ENCODE assay signal across 13 cellular contexts in the genomic region with DNA sequence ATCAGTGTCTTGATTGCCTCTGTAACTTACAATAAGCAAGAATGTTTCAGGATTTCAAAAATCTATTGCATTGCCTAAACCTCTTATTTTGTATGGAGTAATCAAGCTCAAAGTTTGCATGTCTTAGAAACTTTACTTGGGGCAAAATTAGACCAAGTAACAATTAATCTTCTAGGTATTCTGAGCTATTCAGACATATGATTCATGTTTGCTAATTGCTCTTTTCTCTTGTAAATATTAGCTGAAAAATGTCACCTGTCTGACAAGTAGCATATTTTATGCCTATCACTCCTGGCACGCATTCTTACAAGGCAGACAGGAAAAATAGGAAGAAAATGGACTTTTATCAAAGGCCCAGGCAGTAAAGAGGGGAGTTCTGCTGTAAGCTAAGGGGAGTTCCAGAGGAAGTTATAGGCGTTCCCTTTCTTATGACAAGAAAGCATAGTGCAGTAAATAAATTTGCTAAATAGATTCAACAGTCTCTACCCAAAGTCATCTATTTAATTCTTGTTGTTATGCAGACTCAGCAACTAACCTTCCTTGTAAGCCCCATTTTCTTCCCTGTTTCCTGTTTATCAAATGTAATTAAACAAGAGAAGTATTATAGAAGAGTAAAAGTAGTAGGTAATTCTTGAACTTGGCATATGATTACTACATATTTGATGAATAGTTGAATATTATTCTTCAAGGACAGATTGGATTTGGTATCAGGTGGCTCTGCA. TPM values are rescaled to one million over a fixed set of nuclear protein-coding genes. Genes with fewer than 3 reads are reported as not detected.
DNase-seq lines count a peak whose midpoint lies in the region; ATAC-seq, FAIRE-seq and TF ChIP-seq lines count a peak whose summit lies in the region.
"Had no signal": no experiment of that assay in that cellular context is flagged by ENCODE, and none has a peak within 500 bp of the region (broad histone marks: within the 10 kb centered on the region; RNA-seq: fewer than 3 reads in every experiment).

No MANE protein-coding gene starts in this region.

- DNase-seq in activated naive CD8-positive, alpha-beta T cell treated with anti-CD3 and anti-CD28 coated beads, Interleukin-2, amount 50 U/mL, for 24 hours = no peak
- DNase-seq in OCI-LY7 (ENCODE audit: low spot score) (peak; percentile 4), endothelial cell of umbilical vein (ENCODE audit: low read depth, low spot score) (peak; percentile 67), left colon (no peak), DMS53 treated with DMSO at 0.1 percent for 48 hours (lab: John Stamatoyannopoulos, UW; ENCODE audit: unreplicated experiment) (no peak), NOMO-1 treated with dmso at 0.1 percent for 144 hours (lab: John Stamatoyannopoulos, UW; ENCODE audit: unreplicated experiment) (no peak)
- DNase-seq: activated naive CD8-positive, alpha-beta T cell treated with anti-CD3 and anti-CD28 coated beads for 36 hours; NCI-H82; Right ventricle myocardium superior; stomach had no signal

- H4K20me1 ChIP-seq in OCI-LY7 (ENCODE audit: insufficient read depth, low read length) (no peaks in the 10 kb centered on the region), endothelial cell of umbilical vein (replicated peaks; ENCODE audit: control insufficient read depth, extremely low read depth, insufficient read depth, low read length) (no peaks in the 10 kb centered on the region)

- intact Hi-C loops in OCI-LY7 (cut with micrococcal nuclease; ENCODE audit: unreplicated experiment) (loop anchor here (2.0 to 5.0 kb wide), 3 partner anchors 59 to 94 kb away; partner anchors contain the start of genes CD274 and PLGRKT), endothelial cell of umbilical vein (cut with micrococcal nuclease) (no loop called here), left colon (cut with DNase I, micrococcal nuclease) (no loop called here)

- H3K9me3 Mint-ChIP-seq in activated naive CD8-positive, alpha-beta T cell (ENCODE audit: low read depth) = no peaks in the 10 kb centered on the region
- H3K9me3 Mint-ChIP-seq in activated naive CD8-positive, alpha-beta T cell treated with anti-CD3 and anti-CD28 coated beads, Interleukin-2, amount 50 U/mL, for 24 hours = no peaks in the 10 kb centered on the region
- H3K9me3 Mint-ChIP-seq: activated naive CD8-positive, alpha-beta T cell treated with anti-CD3 and anti-CD28 coated beads for 36 hours had no signal

- H3K36me3 ChIP-seq in OCI-LY7 (ENCODE audit: insufficient read depth, low read length) = no peaks in the 10 kb centered on the region
- no peaks in the 10 kb centered on the region for H3K36me3 ChIP-seq in endothelial cell of umbilical vein (ENCODE audit: control insufficient read depth in 2 of 2, extremely low read depth in 1 of 2, insufficient read depth in 2 of 2, low read length in 2 of 2)

- dilution Hi-C loops in endothelial cell of umbilical vein (cut with MboI; ENCODE audit: extremely low pct_ligation_motif_present, low sequenced_read_pairs) = no loop called here

- peak overlapping the region; percentile 83 for H3K4me2 ChIP-seq in OCI-LY7 (ENCODE audit: low read length)
- no peak overlapping the region for H3K4me2 ChIP-seq in endothelial cell of umbilical vein (ENCODE audit: insufficient read depth, low read length)

- H3K79me2 ChIP-seq in OCI-LY7 (ENCODE audit: insufficient read depth, low read depth, low read length) (no peaks in the 10 kb centered on the region), endothelial cell of umbilical vein (ENCODE audit: control insufficient read depth, insufficient read depth, low read length) (no peaks in the 10 kb centered on the region)

- H3K4me1 ChIP-seq in OCI-LY7 (ENCODE audit: insufficient read depth, low read length, poor library complexity, severe bottlenecking) (peaks cover 43% of the 10 kb centered on the region), endothelial cell of umbilical vein (ENCODE audit: control insufficient read depth, extremely low read depth, insufficient read depth, low read length) (peaks cover 25% of the 10 kb centered on the region)

- TF ChIP-seq CTCF in OCI-LY7 (conservative IDR thresholded peaks at IDR 0.05; ENCODE audit: low read length) (no peak), endothelial cell of umbilical vein (IDR thresholded peaks at IDR 0.05; ENCODE audit: extremely low read depth in 1 of 2, insufficient read depth in 1 of 2, low read depth in 1 of 2, low read length in 2 of 2) (no peak)

- H3K9ac ChIP-seq in endothelial cell of umbilical vein (replicated peaks; ENCODE audit: extremely low read depth, insufficient read depth, low read length) = no peak overlapping the region

- H3K4me3 Mint-ChIP-seq in activated naive CD8-positive, alpha-beta T cell = no peak overlapping the region
- no peak overlapping the region for H3K4me3 Mint-ChIP-seq in activated naive CD8-positive, alpha-beta T cell treated with anti-CD3 and anti-CD28 coated beads, Interleukin-2, amount 50 U/mL, for 24 hours
- H3K4me3 Mint-ChIP-seq: activated naive CD8-positive, alpha-beta T cell treated with anti-CD3 and anti-CD28 coated beads for 36 hours had no signal

- no peaks in the 10 kb centered on the region for H3K9me1 ChIP-seq in endothelial cell of umbilical vein (replicated peaks; ENCODE audit: control insufficient read depth, extremely low read depth, insufficient read depth, low read length)

- CTCF ChIA-PET in OCI-LY7 (lab: Charles Lee; ENCODE audit: unreplicated experiment) = interaction anchor here (1.6 to 1.7 kb wide), 2 partner anchors 10 to 59 kb away, joined by 4 to 5 read pairs; no protein-coding TSS in a partner anchor
- CTCF ChIA-PET in endothelial cell of umbilical vein (lab: Charles Lee) = interaction anchor here (0.6 to 2.0 kb wide), 8 partner anchors 13 to 345 kb away, joined by 3 to 7 read pairs (median 4); no protein-coding TSS in a partner anchor

- no peaks in the 10 kb centered on the region for H3K9me3 ChIP-seq in OCI-LY7 (ENCODE audit: low read length)
- no peaks in the 10 kb centered on the region for H3K9me3 ChIP-seq in endothelial cell of umbilical vein (replicated peaks; ENCODE audit: control insufficient read depth, insufficient read depth, low read length)
- H3K9me3 ChIP-seq: stomach had no signal

- no peak for ATAC-seq in activated naive CD8-positive, alpha-beta T cell treated with anti-CD3 and anti-CD28 coated beads, Interleukin-2, amount 50 U/mL, for 24 hours
- ATAC-seq in HG03097 (IDR thresholded peaks at IDR 0.05; ENCODE audit: low FRiP score, unreplicated experiment) (no peak), left colon (no peak)

- peaks cover 38% of the 10 kb centered on the region for H3K4me1 Mint-ChIP-seq in activated naive CD8-positive, alpha-beta T cell (ENCODE audit: low read depth)
- peaks cover 41% of the 10 kb centered on the region for H3K4me1 Mint-ChIP-seq in activated naive CD8-positive, alpha-beta T cell treated with anti-CD3 and anti-CD28 coated beads, Interleukin-2, amount 50 U/mL, for 24 hours

- peak overlapping the region; percentile 12; the same call in 1 of the 2 replicates for H2AFZ ChIP-seq in OCI-LY7 (ENCODE audit: low read length)
- H2AFZ ChIP-seq in endothelial cell of umbilical vein (ENCODE audit: low read depth, low read length) = no peak overlapping the region

- TF ChIP-seq POLR2A in endothelial cell of umbilical vein (IDR thresholded peaks at IDR 0.05; ENCODE audit: low read depth, low read length) = no peak

- H3K27me3 Mint-ChIP-seq in activated naive CD8-positive, alpha-beta T cell = no peaks in the 10 kb centered on the region
- no peaks in the 10 kb centered on the region for H3K27me3 Mint-ChIP-seq in activated naive CD8-positive, alpha-beta T cell treated with anti-CD3 and anti-CD28 coated beads, Interleukin-2, amount 50 U/mL, for 24 hours
- H3K27me3 Mint-ChIP-seq: activated naive CD8-positive, alpha-beta T cell treated with anti-CD3 and anti-CD28 coated beads for 36 hours had no signal

- POLR2A ChIA-PET in OCI-LY7 (lab: Charles Lee) (interaction anchor here (0.7 to 2.5 kb wide), 15 partner anchors 10 to 327 kb away, joined by 3 to 16 read pairs (median 6); partner anchors contain the start of genes PDCD1LG2, PLGRKT and RIC1), endothelial cell of umbilical vein (lab: Charles Lee) (no interaction called here)

- H3K27me3 ChIP-seq in endothelial cell of umbilical vein (ENCODE audit: control insufficient read depth in 2 of 2, insufficient read depth in 2 of 2, low read length in 2 of 2) = no peaks in the 10 kb centered on the region
- H3K27me3 ChIP-seq: stomach had no signal

- H3K36me3 Mint-ChIP-seq in activated naive CD8-positive, alpha-beta T cell = no peaks in the 10 kb centered on the region
- no peaks in the 10 kb centered on the region for H3K36me3 Mint-ChIP-seq in activated naive CD8-positive, alpha-beta T cell treated with anti-CD3 and anti-CD28 coated beads, Interleukin-2, amount 50 U/mL, for 24 hours (ENCODE audit: low read depth)
- H3K36me3 Mint-ChIP-seq: activated naive CD8-positive, alpha-beta T cell treated with anti-CD3 and anti-CD28 coated beads for 36 hours had no signal

- no peak for FAIRE-seq in endothelial cell of umbilical vein (lab: Jason Lieb, UNC)
- FAIRE-seq: HTR-8/SVneo had no signal

- no peaks in the 10 kb centered on the region for H3K9me2 ChIP-seq in OCI-LY7 (ENCODE audit: insufficient read depth, low read length)

- BruUV-seq in OCI-LY7 (replicated peaks; lab: Mats Ljungman, UMichigan) = no TSS peak
- BruUV-seq in endothelial cell of umbilical vein (replicated peaks; lab: Mats Ljungman, UMichigan) = no TSS peak

- H3K4me3 ChIP-seq in OCI-LY7 (ENCODE audit: low read depth, low read length, poor library complexity, severe bottlenecking) = no peak overlapping the region
- H3K4me3 ChIP-seq in endothelial cell of umbilical vein (replicated peaks in 1 of 3; ENCODE audit: insufficient read depth in 1 of 3, low read depth in 1 of 3, low read length in 3 of 3) = no peak overlapping the region
- H3K4me3 ChIP-seq: stomach had no signal

- H3K27ac ChIP-seq in OCI-LY7 (ENCODE audit: low read depth, low read length, poor library complexity, severe bottlenecking) = no peak overlapping the region
- no peak overlapping the region for H3K27ac ChIP-seq in endothelial cell of umbilical vein (ENCODE audit: insufficient read depth, low read depth, low read length)
- H3K27ac ChIP-seq: stomach had no signal

- peak overlapping the region; percentile 7 for H3K27ac Mint-ChIP-seq in activated naive CD8-positive, alpha-beta T cell
- H3K27ac Mint-ChIP-seq in activated naive CD8-positive, alpha-beta T cell treated with anti-CD3 and anti-CD28 coated beads, Interleukin-2, amount 50 U/mL, for 24 hours = no peak overlapping the region
- H3K27ac Mint-ChIP-seq: activated naive CD8-positive, alpha-beta T cell treated with anti-CD3 and anti-CD28 coated beads for 36 hours had no signal

RNA-seq across cellular contexts. Expression of gene PDCD1LG2, which starts 21.1 kb away (rescaled TPM):
- not detected in 2 replicates for total RNA-seq in OCI-LY7 (2014; rRNA removed; shearing (Covaris generic))
- total RNA-seq in OCI-LY7 (2022) (not detected in 2 replicates), endothelial cell of umbilical vein (9.5 and 9.7 TPM in 2 replicates), left colon (1 to 10 TPM in 1 of 2 donors, under 1 TPM in 1; 0.31 to 1.1 TPM)
- polyA plus RNA-seq in endothelial cell of umbilical vein = 7.9 and 9.6 TPM in 2 replicates
- polyA plus RNA-seq in endothelial cell of umbilical vein (2011; cell fraction: cytosol; rRNA removed) = 8.5 and 10.0 TPM in 2 replicates
- 8.6 and 9.5 TPM in 2 replicates for polyA plus RNA-seq in endothelial cell of umbilical vein (2011; cell fraction: nucleus; rRNA removed)
- 10.7 and 14.4 TPM in 2 replicates for polyA plus RNA-seq in endothelial cell of umbilical vein (2012)
- polyA minus RNA-seq in endothelial cell of umbilical vein = 15.5 and 22.7 TPM in 2 replicates
- not detected for polyA minus RNA-seq in endothelial cell of umbilical vein (2011; cell fraction: cytosol; rRNA and poly(A)+ RNA removed)
- 10.7 and 16.8 TPM in 2 replicates for polyA minus RNA-seq in endothelial cell of umbilical vein (2011; cell fraction: nucleus; rRNA and poly(A)+ RNA removed)

Comparison
In these comparisons a context has a peak if more than half of its experiments do, and no peak if none do; other contexts are left out.
1. DNase-seq: peak in OCI-LY7 (single experiment) and endothelial cell of umbilical vein (single experiment); none in activated naive CD8-positive, alpha-beta T cell treated with anti-CD3 and anti-CD28 coated beads, Interleukin-2, amount 50 U/mL, for 24 hours (single experiment), left colon (0 of 2), DMS53 treated with DMSO at 0.1 percent for 48 hours (single experiment) and NOMO-1 treated with dmso at 0.1 percent for 144 hours (single experiment).